Comparison of ENCODE assay signal across 28 cellular contexts in genomic region chr6:92495246-92495645, GRCh38.
DNase-seq lines count a peak whose midpoint lies in the region; ATAC-seq and TF ChIP-seq lines count a peak whose summit lies in the region.
"Had no signal": no experiment of that assay in that cellular context is flagged by ENCODE, and none has a peak within 500 bp of the region (broad histone marks: within the 10 kb centered on the region; RNA-seq: fewer than 3 reads in every experiment).

No MANE protein-coding gene starts in this region.

- H3K4me3 ChIP-seq in AG10803 (ENCODE audit: low read length) = no peak overlapping the region
- H3K4me3 ChIP-seq: A549, GM23248, prostate gland, skin epidermis, upper lobe of left lung had no signal

- peak overlapping the region; percentile 36 for H3K27ac Mint-ChIP-seq in osteocyte (ENCODE audit: unreplicated experiment)
- H3K27ac Mint-ChIP-seq: activated T-cell treated with anti-CD3 and anti-CD28 coated beads, Interleukin-2, amount 50 U/mL, for 72 hours; brain; CD4-positive, alpha-beta memory T cell; naive B cell had no signal

- no peaks in the 10 kb centered on the region for H3K27me3 Mint-ChIP-seq in osteocyte (ENCODE audit: unreplicated experiment)
- H3K27me3 Mint-ChIP-seq: brain; CD4-positive, alpha-beta memory T cell; naive B cell had no signal

- in situ Hi-C loops in SK-MEL-5 (cut with HindIII; ENCODE audit: low pct_unique_long_range_greater_than_20kb, low sequenced_read_pairs) = no loop called here

- no peaks in the 10 kb centered on the region for H3K9me3 Mint-ChIP-seq in osteocyte (ENCODE audit: unreplicated experiment)
- H3K9me3 Mint-ChIP-seq: brain, naive B cell had no signal

- DNase-seq in AG10803 (ENCODE audit: low read depth) = peak; percentile 76
- peak; percentile 71 for DNase-seq in SK-MEL-5 (ENCODE audit: low read depth, low spot score)
- peak; percentile 6 for DNase-seq in fibroblast of gingiva (ENCODE audit: low read depth)
- DNase-seq in osteocyte (ENCODE audit: extremely low spot score, unreplicated experiment) = no peak
- no peak for DNase-seq in Ammon's horn (ENCODE audit: low spot score)
- no peak for DNase-seq in activated CD8-positive, alpha-beta memory T cell treated with anti-CD3 and anti-CD28 coated beads, Interleukin-2, amount 50 U/mL, for 48 hours
- DNase-seq: activated CD4-positive, alpha-beta T cell treated with anti-CD3 and anti-CD28 coated beads, Interleukin-2, amount 50 U/mL, for 48 hours; activated CD4-positive, CD25-positive, alpha-beta regulatory T cell treated with anti-CD3 and anti-CD28 coated beads, Interleukin-2, amount 50 U/mL, for 72 hours; activated T-cell treated with anti-CD3 and anti-CD28 coated beads, Interleukin-2, amount 50 U/mL, for 72 hours; AML-193; CD4-positive, alpha-beta memory T cell; cerebellar nuclear complex; GM23248; islet precursor cell; midbrain; MV-4-11; naive B cell; NCI-H146; NCI-H2107; OCI-M1; stimulated activated naive CD4-positive, alpha-beta T cell; upper lobe of left lung had no signal

- H3K36me3 Mint-ChIP-seq in osteocyte (ENCODE audit: unreplicated experiment) = no peaks in the 10 kb centered on the region
- H3K36me3 Mint-ChIP-seq: brain; CD4-positive, alpha-beta memory T cell; naive B cell had no signal

- peaks cover 16% of the 10 kb centered on the region for H3K4me1 Mint-ChIP-seq in osteocyte (ENCODE audit: unreplicated experiment)
- H3K4me1 Mint-ChIP-seq: CD4-positive, alpha-beta memory T cell; naive B cell had no signal

- TF ChIP-seq CTCF in AG10803 (conservative IDR thresholded peaks at IDR 0.05; ENCODE audit: low read length) (no peak), osteocyte (IDR thresholded peaks at IDR 0.05) (no peak)

- H3K4me3 Mint-ChIP-seq in osteocyte (ENCODE audit: unreplicated experiment) = peak overlapping the region; percentile 3
- H3K4me3 Mint-ChIP-seq: activated T-cell treated with anti-CD3 and anti-CD28 coated beads, Interleukin-2, amount 50 U/mL, for 72 hours; brain; CD4-positive, alpha-beta memory T cell; naive B cell had no signal

- ATAC-seq in GM18511 (IDR thresholded peaks at IDR 0.05; ENCODE audit: unreplicated experiment) (no peak), GM18517 (IDR thresholded peaks at IDR 0.05; ENCODE audit: unreplicated experiment) (no peak)
- ATAC-seq: A549; activated T-cell treated with anti-CD3 and anti-CD28 coated beads, Interleukin-2, amount 50 U/mL, for 72 hours had no signal

Comparison
In these comparisons a context has a peak if more than half of its experiments do, and no peak if none do; other contexts are left out.
1. DNase-seq: peak in AG10803 (single experiment), SK-MEL-5 (single experiment) and fibroblast of gingiva (single experiment); none in osteocyte (single experiment), Ammon's horn (single experiment) and activated CD8-positive, alpha-beta memory T cell treated with anti-CD3 and anti-CD28 coated beads, Interleukin-2, amount 50 U/mL, for 48 hours (single experiment).